ENCODE assay signal across 8 cellular contexts in genomic region chr16:77191259-77191969, GRCh38. TPM values are rescaled to one million over a fixed set of nuclear protein-coding genes. Genes with fewer than 3 reads are reported as not detected.
DNase-seq lines count a peak whose midpoint lies in the region; ATAC-seq and FAIRE-seq lines count a peak whose summit lies in the region.

No MANE protein-coding gene starts in this region.

- H3K27ac ChIP-seq in adipose tissue (ENCODE audit: low read depth, low read length) (peak overlapping the region; percentile 94), iPS-20b (ENCODE audit: low read length) (peak overlapping the region; percentile 30)

- no peaks in the 10 kb centered on the region; the same call in 1 of the 2 replicates for H3K27me3 ChIP-seq in iPS-20b (ENCODE audit: insufficient read depth, low read length)

- peak overlapping the region; percentile 94 for H3K4me3 ChIP-seq in iPS-20b (ENCODE audit: low read length)

- H3K4me1 ChIP-seq in iPS-20b (ENCODE audit: insufficient read depth, low read length), result peaks cover 9% of the 10 kb centered on the region

- FAIRE-seq in HTR-8/SVneo (lab: Jason Lieb, UNC), result no peak

- 4 to 5% (median 4%) methylated on average over 24 of the region's 24 CpGs for WGBS in adipose tissue, 3 donors

- no peaks in the 10 kb centered on the region for H3K9me3 ChIP-seq in iPS-20b (ENCODE audit: insufficient read depth, low read depth, low read length)

- intact Hi-C loops in Right ventricle myocardium inferior (cut with DNase I), result no loop called here
- intact Hi-C loops in cardiac septum (cut with DNase I), result no loop called here

- DNase-seq in Right ventricle myocardium inferior (ENCODE audit: missing footprints) (peak; percentile 77), cardiac septum (ENCODE audit: low spot score) (no peak), NCI-H69 (lab: John Stamatoyannopoulos, UW) (peak; percentile 31), HTR-8/SVneo (ENCODE audit: insufficient read length, low spot score) (no peak), DMS153 treated with DMSO at 0.1 percent for 48 hours (lab: John Stamatoyannopoulos, UW; ENCODE audit: unreplicated experiment) (no peak)
- peak; percentile 30 for DNase-seq in stimulated activated CD4-positive, alpha-beta T cell treated with anti-CD3 and anti-CD28 coated beads, Interleukin-4, amount 100 ng/mL, for 24 hours

- ATAC-seq in Right ventricle myocardium inferior, result no peak

- peaks cover 28% of the 10 kb centered on the region for H3K36me3 ChIP-seq in iPS-20b (ENCODE audit: insufficient read depth, low read depth, low read length)

- peak overlapping the region; percentile 88 for H3K9ac ChIP-seq in iPS-20b (ENCODE audit: low read depth, low read length)

RNA-seq across cellular contexts. Expression of gene MON1B, which starts 0.4 kb away (rescaled TPM):
- 14.4 TPM for total RNA-seq in Right ventricle myocardium inferior
- 21.3 TPM for total RNA-seq in cardiac septum
- 10 to 100 TPM; 12.5 to 22.9 (median 14.2) TPM for polyA plus RNA-seq in adipose tissue

RNA-seq across cellular contexts. Expression of gene SYCE1L, which starts 7.8 kb away (rescaled TPM):
- total RNA-seq in Right ventricle myocardium inferior (not detected), cardiac septum (0.83 TPM)
- polyA plus RNA-seq in adipose tissue, result 1 to 10 TPM in 2 of 3 donors, under 1 TPM in 1; 0.68 to 6.9 (median 1.2) TPM

Comparison
In these comparisons a context has a peak if more than half of its experiments do, and no peak if none do; other contexts are left out.
1. DNase-seq: peak in Right ventricle myocardium inferior (single experiment), NCI-H69 (single experiment) and stimulated activated CD4-positive, alpha-beta T cell treated with anti-CD3 and anti-CD28 coated beads, Interleukin-4, amount 100 ng/mL, for 24 hours (single experiment); none in cardiac septum (single experiment), HTR-8/SVneo (single experiment) and DMS153 treated with DMSO at 0.1 percent for 48 hours (single experiment).